Comparison of ENCODE assay signal across 8 cellular contexts in the genomic region with DNA sequence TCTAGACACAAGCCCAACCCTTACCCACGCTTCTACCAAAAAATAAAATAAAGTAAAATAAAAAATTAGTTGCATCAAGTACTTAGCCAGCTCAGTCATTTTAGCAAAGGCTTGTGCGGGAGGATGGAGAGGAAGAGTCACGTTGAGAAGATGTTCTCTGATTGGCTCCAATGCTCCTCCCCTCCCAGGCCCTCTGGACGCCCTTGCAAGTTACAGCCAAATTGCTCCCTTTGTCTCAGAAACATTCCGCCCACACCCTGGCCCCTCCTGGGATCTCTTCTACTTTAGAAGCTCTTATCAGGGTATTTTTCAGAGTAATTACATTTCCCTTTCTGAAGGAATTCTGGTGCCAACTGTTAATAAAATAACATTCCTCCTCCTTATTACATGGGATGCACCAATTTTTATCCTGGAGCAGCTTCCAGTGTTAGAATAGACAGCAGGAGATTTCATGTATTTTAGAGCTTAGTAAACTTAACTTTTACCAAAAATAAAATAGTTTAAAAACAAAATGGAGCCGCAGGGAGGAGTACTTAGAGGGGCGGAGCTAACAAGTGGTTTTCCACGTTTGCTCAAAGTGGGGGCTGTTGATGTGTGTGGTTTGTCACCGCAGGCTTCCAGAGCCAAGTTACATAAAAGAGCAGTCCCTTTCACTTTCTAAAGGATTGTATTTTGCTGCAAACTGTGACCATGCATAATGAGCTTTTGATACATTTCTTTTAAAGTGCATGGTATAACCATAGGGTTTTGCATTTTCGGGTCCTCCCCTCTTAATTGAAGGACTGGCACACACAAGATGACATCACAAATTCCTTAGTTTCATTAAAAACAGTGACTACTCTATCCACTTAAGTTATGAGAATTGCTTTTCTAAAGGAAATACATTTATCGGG.
DNase-seq lines count a peak whose midpoint lies in the region; ATAC-seq and TF ChIP-seq lines count a peak whose summit lies in the region.

No MANE protein-coding gene starts in this region.

- no peaks in the 10 kb centered on the region for H3F3A ChIP-seq in MM.1S (ENCODE audit: insufficient read depth, low read length)

- no peak overlapping the region for H2BK15ac ChIP-seq in neuronal stem cell (ENCODE audit: low read length)

- H3K27me3 ChIP-seq in MM.1S (replicated peaks; ENCODE audit: insufficient read depth, low read length) = no peaks in the 10 kb centered on the region
- no peaks in the 10 kb centered on the region for H3K27me3 ChIP-seq in endodermal cell (ENCODE audit: control insufficient read depth, insufficient read depth, low read length, poor library complexity, severe bottlenecking)
- no peaks in the 10 kb centered on the region for H3K27me3 ChIP-seq in neuronal stem cell (ENCODE audit: control insufficient read depth in 3 of 3, insufficient read depth in 3 of 3, low read depth in 1 of 3, low read length in 3 of 3)

- H3K9me3 ChIP-seq in MM.1S (replicated peaks; ENCODE audit: insufficient read depth, low read length) (no peaks in the 10 kb centered on the region), endodermal cell (ENCODE audit: control insufficient read depth, low read length) (peaks cover 48% of the 10 kb centered on the region), neuronal stem cell (replicated peaks in 1 of 2; ENCODE audit: control insufficient read depth in 2 of 2, insufficient read depth in 1 of 2, low read depth in 1 of 2, low read length in 2 of 2) (peaks cover 0 to 6% of the 10 kb centered on the region in 2 donors)

- no peak overlapping the region for H3K27ac ChIP-seq in MM.1S (ENCODE audit: low read length)
- H3K27ac ChIP-seq in endodermal cell (ENCODE audit: low read depth, low read length) = no peak overlapping the region
- H3K27ac ChIP-seq in neuronal stem cell (replicated peaks; ENCODE audit: low read length) = no peak overlapping the region

- peak overlapping the region; percentile 40 for H3K27ac Mint-ChIP-seq in activated CD4-positive, alpha-beta T cell treated with anti-CD3 and anti-CD28 coated beads, Interleukin-2, amount 10 ng/mL, durations not matched to agents 24 days and 14 days
- H3K27ac Mint-ChIP-seq in endodermal cell = peak overlapping the region; percentile 30

- H4K8ac ChIP-seq in neuronal stem cell (ENCODE audit: low read depth, low read length) = no peak overlapping the region

- no peak overlapping the region for H3K4me3 ChIP-seq in MM.1S (ENCODE audit: low read length)
- H3K4me3 ChIP-seq in endodermal cell (ENCODE audit: low read length) = peak overlapping the region; percentile 30
- H3K4me3 ChIP-seq in neuronal stem cell (ENCODE audit: low read length in 2 of 2) = no peak overlapping the region

- no peaks in the 10 kb centered on the region for H3K79me2 ChIP-seq in MM.1S (ENCODE audit: low read length)

- peaks cover 4% of the 10 kb centered on the region for H3K9me3 Mint-ChIP-seq in activated CD4-positive, alpha-beta T cell treated with anti-CD3 and anti-CD28 coated beads, Interleukin-2, amount 10 ng/mL, durations not matched to agents 24 days and 14 days
- H3K9me3 Mint-ChIP-seq in endodermal cell = peaks cover 46% of the 10 kb centered on the region

- no peaks in the 10 kb centered on the region for H3K9me2 ChIP-seq in MM.1S (replicated peaks; ENCODE audit: insufficient read depth, low read length)

- DNase-seq in GM03348 (ENCODE audit: low spot score) (peak; percentile 71), MM.1S (peak; percentile 10), endodermal cell (peak; percentile 84), neuronal stem cell (ENCODE audit: low spot score) (no peak), ureter (ENCODE audit: low spot score) (peak; percentile 57), glomerular visceral epithelial cell (ENCODE audit: extremely low spot score) (no peak)
- peak; percentile 90 for DNase-seq in activated CD4-positive, alpha-beta T cell treated with anti-CD3 and anti-CD28 coated beads, Interleukin-2, amount 10 ng/mL, durations not matched to agents 24 days and 14 days

- ATAC-seq in HG02798 (IDR thresholded peaks at IDR 0.05; ENCODE audit: poor library complexity, unreplicated experiment) = no peak

- peak overlapping the region; percentile 57 for H3K4me3 Mint-ChIP-seq in activated CD4-positive, alpha-beta T cell treated with anti-CD3 and anti-CD28 coated beads, Interleukin-2, amount 10 ng/mL, durations not matched to agents 24 days and 14 days
- no peak overlapping the region for H3K4me3 Mint-ChIP-seq in endodermal cell

- H2BK12ac ChIP-seq in neuronal stem cell (ENCODE audit: low read length) = no peak overlapping the region

- no peak overlapping the region for H3K4ac ChIP-seq in neuronal stem cell (ENCODE audit: low read length)

- H3K27me3 Mint-ChIP-seq in activated CD4-positive, alpha-beta T cell treated with anti-CD3 and anti-CD28 coated beads, Interleukin-2, amount 10 ng/mL, durations not matched to agents 24 days and 14 days = no peaks in the 10 kb centered on the region
- H3K27me3 Mint-ChIP-seq in endodermal cell (ENCODE audit: insufficient read depth) = no peaks in the 10 kb centered on the region

- intact Hi-C loops in activated CD4-positive, alpha-beta T cell treated with anti-CD3 and anti-CD28 coated beads, Interleukin-2, amount 10 ng/mL, durations not matched to agents 24 days and 14 days (cut with micrococcal nuclease) = loop anchor here (1.0 to 5.0 kb wide), 4 partner anchors 42 to 167 kb away; no protein-coding TSS in a partner anchor

- H4K20me1 ChIP-seq in MM.1S (ENCODE audit: insufficient read depth, low read length) = no peaks in the 10 kb centered on the region

- no peak overlapping the region for H3K18ac ChIP-seq in neuronal stem cell (ENCODE audit: low read length)

- H3K4me1 Mint-ChIP-seq in activated CD4-positive, alpha-beta T cell treated with anti-CD3 and anti-CD28 coated beads, Interleukin-2, amount 10 ng/mL, durations not matched to agents 24 days and 14 days = peaks cover 35% of the 10 kb centered on the region
- no peaks in the 10 kb centered on the region for H3K4me1 Mint-ChIP-seq in endodermal cell

- no peak overlapping the region for H2BK120ac ChIP-seq in neuronal stem cell (ENCODE audit: low read depth, low read length)

- H3K9ac ChIP-seq in MM.1S (ENCODE audit: low read length) = no peak overlapping the region
- no peak overlapping the region for H3K9ac ChIP-seq in endodermal cell (ENCODE audit: extremely low read depth, low read length, poor library complexity, severe bottlenecking)
- no peak overlapping the region for H3K9ac ChIP-seq in neuronal stem cell (ENCODE audit: low read depth, low read length, poor library complexity)

- TF ChIP-seq CTCF in MM.1S (IDR thresholded peaks at IDR 0.05; ENCODE audit: low read length) (no peak), endodermal cell (conservative IDR thresholded peaks at IDR 0.05) (no peak)

- H2BK5ac ChIP-seq in neuronal stem cell (ENCODE audit: low read length) = no peak overlapping the region

- H3K79me1 ChIP-seq in neuronal stem cell (ENCODE audit: low read depth, low read length) = no peaks in the 10 kb centered on the region

- peaks cover 4% of the 10 kb centered on the region for H3K36me3 Mint-ChIP-seq in activated CD4-positive, alpha-beta T cell treated with anti-CD3 and anti-CD28 coated beads, Interleukin-2, amount 10 ng/mL, durations not matched to agents 24 days and 14 days (ENCODE audit: low read depth)
- peaks cover 8% of the 10 kb centered on the region for H3K36me3 Mint-ChIP-seq in endodermal cell (ENCODE audit: low read depth)

- no peak overlapping the region for H2AK5ac ChIP-seq in neuronal stem cell (ENCODE audit: low read depth, low read length)

- H2AFZ ChIP-seq in MM.1S (ENCODE audit: low read length) (no peak overlapping the region), neuronal stem cell (ENCODE audit: low read length) (peak overlapping the region; percentile 90)

- no peaks in the 10 kb centered on the region for H3K4me1 ChIP-seq in MM.1S (ENCODE audit: low read length)
- no peaks in the 10 kb centered on the region for H3K4me1 ChIP-seq in endodermal cell (ENCODE audit: control insufficient read depth, insufficient read depth, low read length)
- H3K4me1 ChIP-seq in neuronal stem cell (ENCODE audit: control insufficient read depth in 2 of 2, insufficient read depth in 1 of 2, low read depth in 1 of 2, low read length in 2 of 2) = peaks cover 1 to 4% of the 10 kb centered on the region in 2 donors

- H3K23ac ChIP-seq in neuronal stem cell (ENCODE audit: low read depth, low read length, poor library complexity) = no peak overlapping the region

- 45 to 57% methylated on average over 5 to 10 of the region's 11 CpGs for WGBS in endodermal cell (ENCODE audit: insufficient coverage in 1 of 2, insufficient read length in 1 of 2), 2 experiments
- WGBS in neuronal stem cell (ENCODE audit: extremely low coverage in 2 of 2, insufficient read length in 2 of 2, insufficient replicate concordance in 1 of 2), 2 donors = no CpG with 5 or more reads among the region's 11 CpGs

- no peak overlapping the region for H3K14ac ChIP-seq in neuronal stem cell (ENCODE audit: low read length)

- no peak overlapping the region for H4K91ac ChIP-seq in neuronal stem cell (ENCODE audit: low read depth, low read length, poor library complexity)

- H3K4me2 ChIP-seq in MM.1S (ENCODE audit: low read depth, low read length) (no peak overlapping the region), neuronal stem cell (ENCODE audit: insufficient read depth, low read length, poor library complexity, severe bottlenecking) (no peak overlapping the region)

- H3K36me3 ChIP-seq in MM.1S (replicated peaks; ENCODE audit: insufficient read depth, low read length) (no peaks in the 10 kb centered on the region), endodermal cell (ENCODE audit: control insufficient read depth, insufficient read depth, low read length) (no peaks in the 10 kb centered on the region), neuronal stem cell (replicated peaks in 1 of 2; ENCODE audit: control insufficient read depth in 2 of 2, insufficient read depth in 2 of 2, low read length in 2 of 2) (no peaks in the 10 kb centered on the region)

Comparison
In these comparisons a context has a peak if more than half of its experiments do, and no peak if none do; other contexts are left out.
1. DNase-seq: peak in GM03348 (single experiment), MM.1S (single experiment), activated CD4-positive, alpha-beta T cell treated with anti-CD3 and anti-CD28 coated beads, Interleukin-2, amount 10 ng/mL, durations not matched to agents 24 days and 14 days (single experiment), endodermal cell (single experiment) and ureter (single experiment); none in neuronal stem cell (single experiment) and glomerular visceral epithelial cell (single experiment).